ENCODE assay signal across 1 cellular context in genomic region chr2:157492189-157492773, GRCh38.
A peak's percentile ranks its signal among the peaks of the same experiment; 100 is the strongest.
TF ChIP-seq lines count a peak whose summit lies in the region.

No MANE protein-coding gene starts in this region.

TF ChIP-seq in K562, 482 proteins besides CTCF, POLR2A, EP300 and RAD21 (continued from another document):
- TF ChIP-seq CUX1 (CRISPR knock-in tag; IDR thresholded peaks at IDR 0.05) (no peak), ASH1L (IDR thresholded peaks at IDR 0.05; ENCODE audit: borderline replicate concordance, low read depth, partially characterized antibody) (no peak), MAFG (tag; conservative IDR thresholded peaks at IDR 0.05) (no peak), SETDB1 (IDR thresholded peaks at IDR 0.05; ENCODE audit: low read length) (no peak), STAG1 (CRISPR knock-in tag; IDR thresholded peaks at IDR 0.05; ENCODE audit: borderline replicate concordance) (peak; percentile 88; the same call in 1 of the 2 replicates), TRIM28 (IDR thresholded peaks at IDR 0.05) (no peak), EWSR1 (IDR thresholded peaks at IDR 0.05; ENCODE audit: borderline replicate concordance, low read depth, partially characterized antibody) (no peak), NCOR1 (IDR thresholded peaks at IDR 0.05) (no peak), NFIC (IDR thresholded peaks at IDR 0.05) (peak; percentile 69), CREB3 (tag; conservative IDR thresholded peaks at IDR 0.05; ENCODE audit: low read depth) (no peak), YY1 (IDR thresholded peaks at IDR 0.05; ENCODE audit: borderline replicate concordance in 1 of 3, control insufficient read depth in 1 of 3, extremely low read depth in 1 of 3, insufficient read depth in 3 of 3, insufficient read length in 1 of 3, insufficient replicate concordance in 2 of 3, low read depth in 1 of 3, low read length in 2 of 3) (no peak), SMC3 (conservative IDR thresholded peaks at IDR 0.05; ENCODE audit: insufficient read depth, low read depth, low read length) (peak; percentile 92), ZNF174 (CRISPR knock-in tag; IDR thresholded peaks at IDR 0.05) (no peak), FOXM1 (IDR thresholded peaks at IDR 0.05; ENCODE audit: low read depth) (no peak), FOXM1 (CRISPR knock-in tag; IDR thresholded peaks at IDR 0.05; ENCODE audit: low read depth) (no peak), HDAC6 (IDR thresholded peaks at IDR 0.05; ENCODE audit: low read depth, low read length) (no peak), CREB5 (CRISPR knock-in tag; IDR thresholded peaks at IDR 0.05) (no peak), ZNF75A (CRISPR knock-in tag; IDR thresholded peaks at IDR 0.05) (no peak), ZFPM2 (CRISPR knock-in tag; IDR thresholded peaks at IDR 0.05) (no peak), MLX (CRISPR knock-in tag; conservative IDR thresholded peaks at IDR 0.05) (no peak)
